In the genomic region with DNA sequence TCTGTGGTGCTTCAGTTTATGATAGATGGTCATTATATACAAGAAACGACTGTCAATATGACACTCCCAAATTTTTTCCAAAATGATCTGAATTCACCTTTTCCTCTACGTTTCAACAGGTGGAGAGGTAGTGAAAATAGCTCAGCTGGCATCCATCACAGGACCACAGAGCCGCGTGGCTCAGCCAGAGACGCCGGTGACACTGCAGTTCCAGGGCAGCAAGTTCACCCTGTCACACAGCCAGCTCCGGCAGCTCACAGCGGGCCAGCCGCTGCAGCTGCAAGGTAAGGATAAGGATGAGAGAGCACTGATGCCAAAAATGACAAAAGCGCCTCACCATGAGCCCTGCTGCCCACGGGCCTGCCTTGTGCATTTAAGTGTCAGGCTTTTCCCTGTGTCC, we compare ENCODE assay signal across 26 cellular contexts.
"Had no signal": no experiment of that assay in that cellular context is flagged by ENCODE, and none has a peak within 500 bp of the region (broad histone marks: within the 10 kb centered on the region; RNA-seq: fewer than 3 reads in every experiment).

No MANE protein-coding gene starts in this region.

- H3K4me1 ChIP-seq: breast epithelium, Peyer's patch had no signal

- H3K4me2 ChIP-seq: KMS-11 had no signal

- H3K9me3 ChIP-seq: breast epithelium, MG63, Peyer's patch had no signal

- ATAC-seq: activated CD4-positive, alpha-beta T cell treated with anti-CD3 and anti-CD28 coated beads for 36 hours; T-cell had no signal

- H3K27me3 ChIP-seq: breast epithelium, MG63, Peyer's patch had no signal

- H3K27ac ChIP-seq: breast epithelium, KMS-11, Peyer's patch, RWPE1, VCaP had no signal

- H3K9ac ChIP-seq: KMS-11 had no signal

- H3K4me3 ChIP-seq: breast epithelium, MG63, Peyer's patch had no signal

- DNase-seq: activated CD4-positive, alpha-beta memory T cell treated with anti-CD3 and anti-CD28 coated beads, Interleukin-2, amount 10 ng/mL, durations not matched to agents 7 days and 5 days; activated CD4-positive, alpha-beta T cell treated with anti-CD3 and anti-CD28 coated beads for 36 hours; activated CD4-positive, alpha-beta T cell treated with anti-CD3 and anti-CD28 coated beads, Interleukin-2, amount 50 U/mL, for 1 hour; activated CD4-positive, CD25-positive, alpha-beta regulatory T cell; activated gamma-delta T cell treated with Interleukin-2 at 50 U/mL for 16 hours; activated naive CD4-positive, alpha-beta T cell treated with anti-CD3 and anti-CD28 coated beads, Interleukin-2, amount 50 U/mL, for 16 hours; activated T-cell treated with anti-CD3 and anti-CD28 coated beads for 4 hours; activated T-cell treated with anti-CD3 and anti-CD28 coated beads, Interleukin-2, amount 50 U/mL, for 48 hours; aorta; MG63; NCI-H1105 treated with DMSO at 0.1 percent for 48 hours; NCI-H1436 treated with DMSO at 0.1 percent for 48 hours; NCI-H187; NCI-H2081; NCI-H510A treated with DMSO at 0.1 percent for 48 hours; NCI-H69; NK-92 treated with Interleukin-12 subunit alpha and Interleukin-12 subunit beta, amount 100 ng/mL, for 24 hours; Peyer's patch; SHP77 treated with DMSO at 0.1 percent for 48 hours; T-cell; T-helper 2 cell; T1000 had no signal
